27 cellular contexts compared by ENCODE assay signal in the genomic region with DNA sequence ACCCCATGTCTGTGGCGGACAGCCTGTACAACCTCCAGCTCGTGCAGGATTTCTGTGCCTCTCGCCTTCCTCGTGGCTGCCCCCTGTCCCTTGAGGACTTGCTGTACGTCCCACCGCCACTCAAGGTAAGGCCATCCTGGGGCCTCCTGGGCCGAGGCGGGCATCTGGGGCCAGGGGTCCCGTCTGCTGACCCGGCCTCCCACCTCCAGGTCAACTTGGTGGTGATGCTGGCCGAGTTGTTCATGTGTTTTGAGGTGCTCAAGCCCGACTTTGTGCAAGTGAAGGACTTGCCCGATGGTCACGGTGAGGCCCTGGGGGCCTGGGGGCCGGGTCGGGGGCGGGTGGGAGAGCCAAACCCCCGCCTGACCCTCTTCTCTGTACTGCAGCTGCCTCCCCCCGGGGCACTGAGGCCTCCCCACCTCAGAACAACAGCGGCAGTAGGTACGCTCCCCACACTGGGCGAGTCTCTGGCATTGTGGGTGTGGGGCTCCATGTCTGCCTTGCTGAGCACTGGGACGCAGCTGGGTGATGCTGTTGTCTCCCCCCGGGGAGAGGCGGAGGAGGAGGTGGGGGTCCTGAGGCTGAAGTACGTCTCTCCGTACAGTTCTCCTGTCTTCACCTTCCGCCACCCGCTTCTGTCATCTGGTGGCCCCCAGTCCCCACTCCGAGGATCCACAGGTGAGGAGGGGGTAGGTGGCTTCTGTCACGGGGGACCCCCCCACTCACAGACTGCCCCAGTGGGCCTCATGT. TPM values are rescaled to one million over a fixed set of nuclear protein-coding genes. Genes with fewer than 3 reads are reported as not detected.
"Had no signal": no experiment of that assay in that cellular context is flagged by ENCODE, and none has a peak within 500 bp of the region (broad histone marks: within the 10 kb centered on the region; RNA-seq: fewer than 3 reads in every experiment).

No MANE protein-coding gene starts in this region.

- ATAC-seq: effector memory CD8-positive, alpha-beta T cell; gastrocnemius medialis; left cardiac atrium; left ventricle myocardium superior; lower lobe of right lung had no signal

- H3K4me1 ChIP-seq: colonic mucosa, esophagus squamous epithelium, gastrocnemius medialis, heart right ventricle, left lung, lower lobe of right lung had no signal

- H3K27me3 ChIP-seq: colonic mucosa, gastrocnemius medialis, left lung had no signal

- H3K4me3 ChIP-seq: colonic mucosa, esophagus squamous epithelium, gastrocnemius medialis, heart right ventricle, left lung, lower lobe of right lung had no signal

- H3K27ac ChIP-seq: colonic mucosa, epithelial cell of prostate, esophagus squamous epithelium, gastrocnemius medialis, heart right ventricle, left lung, lower lobe of right lung had no signal

- DNase-seq: colonic mucosa; cortex of kidney; effector CD8-positive, alpha-beta T cell; effector memory CD8-positive, alpha-beta T cell; endodermal cell; erythroblast; esophagus squamous epithelium; foreskin fibroblast; foreskin melanocyte; gastrocnemius medialis; glutamatergic neuron; head of caudate nucleus; heart right ventricle; hippocampal formation; left cardiac atrium; left lung; left ventricle myocardium superior; lower lobe of right lung; mesenchymal stem cell; midbrain had no signal

- H3K9me3 ChIP-seq: colonic mucosa, esophagus squamous epithelium, gastrocnemius medialis, heart right ventricle, left lung, lower lobe of right lung had no signal

- H3K36me3 ChIP-seq: colonic mucosa, gastrocnemius medialis, heart right ventricle had no signal

RNA-seq across cellular contexts. Expression of a gene that starts 15.0 kb away (rescaled TPM):
- total RNA-seq: dermis microvascular lymphatic vessel endothelial cell had no signal

RNA-seq across cellular contexts. Expression of a gene that starts 22.9 kb away (rescaled TPM):
- total RNA-seq: chondrocyte, dermis microvascular lymphatic vessel endothelial cell, esophagus mucosa, gastrocnemius medialis, glomerular endothelial cell, kidney epithelial cell, left cardiac atrium, lung microvascular endothelial cell had no signal
